17 cellular contexts compared by ENCODE assay signal in the genomic region with DNA sequence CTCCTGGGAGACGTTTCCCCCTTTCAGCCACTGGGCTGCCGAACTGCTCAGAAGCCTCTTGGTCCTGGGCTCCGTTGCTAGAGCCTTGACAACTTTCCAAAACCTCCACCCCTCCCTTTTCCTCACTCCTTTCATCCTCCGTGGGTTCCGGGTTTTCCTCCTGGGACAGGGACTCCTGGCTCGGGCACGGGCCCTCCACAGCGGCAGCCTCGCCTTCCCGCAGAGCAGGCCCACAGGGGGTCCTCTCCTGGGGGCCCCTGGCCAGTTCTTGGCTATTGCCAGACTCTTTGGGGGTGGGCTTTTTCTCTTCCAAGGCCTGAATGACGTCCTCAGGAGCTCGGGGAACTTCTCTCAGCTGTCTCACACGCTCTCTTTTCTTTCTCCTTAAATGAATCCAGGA.
"Had no signal": no experiment of that assay in that cellular context is flagged by ENCODE, and none has a peak within 500 bp of the region (broad histone marks: within the 10 kb centered on the region; RNA-seq: fewer than 3 reads in every experiment).

No MANE protein-coding gene starts in this region.

- DNase-seq: activated CD4-positive, alpha-beta T cell treated with anti-CD3 and anti-CD28 coated beads, Interleukin-2, amount 50 U/mL, for 1 hour; activated CD4-positive, CD25-positive, alpha-beta regulatory T cell; activated gamma-delta T cell; activated naive CD8-positive, alpha-beta T cell treated with anti-CD3 and anti-CD28 coated beads for 36 hours; activated T-cell treated with anti-CD3 and anti-CD28 coated beads, Interleukin-2, amount 50 U/mL, for 4 hours; aorta; cortex of kidney; erythroblast; left cardiac atrium; naive thymus-derived CD4-positive, alpha-beta T cell; posterior cingulate gyrus; stimulated activated CD4-positive, alpha-beta T cell treated with anti-CD3 and anti-CD28 coated beads, Interleukin-1b, Interleukin-23, amount 100 ng/mL, for 48 hours had no signal

- H3K27ac Mint-ChIP-seq: activated naive CD8-positive, alpha-beta T cell treated with anti-CD3 and anti-CD28 coated beads for 36 hours; stimulated activated memory B cell treated with anti-CD40 and anti-IgM and Interleukin-4, amounts not matched to agents 10 μg/mL and 1 μg/mL and 100 μg/mL, for 72 hours; type B pancreatic cell had no signal

- H3K9me3 Mint-ChIP-seq: activated naive CD8-positive, alpha-beta T cell treated with anti-CD3 and anti-CD28 coated beads for 36 hours; activated T-cell treated with anti-CD3 and anti-CD28 coated beads, Interleukin-2, amount 50 U/mL, for 4 hours; naive thymus-derived CD4-positive, alpha-beta T cell; stimulated activated memory B cell treated with anti-CD40 and anti-IgM and Interleukin-4, amounts not matched to agents 10 μg/mL and 1 μg/mL and 100 μg/mL, for 72 hours; type B pancreatic cell had no signal

- H3K4me3 ChIP-seq: lung, right atrium auricular region had no signal

- H3K4me3 Mint-ChIP-seq: activated naive CD8-positive, alpha-beta T cell treated with anti-CD3 and anti-CD28 coated beads for 36 hours; activated T-cell treated with anti-CD3 and anti-CD28 coated beads, Interleukin-2, amount 50 U/mL, for 4 hours; naive thymus-derived CD4-positive, alpha-beta T cell; stimulated activated memory B cell treated with anti-CD40 and anti-IgM and Interleukin-4, amounts not matched to agents 10 μg/mL and 1 μg/mL and 100 μg/mL, for 72 hours; type B pancreatic cell had no signal

- ATAC-seq: activated T-cell treated with anti-CD3 and anti-CD28 coated beads, Interleukin-2, amount 50 U/mL, for 4 hours; naive thymus-derived CD4-positive, alpha-beta T cell; stimulated activated memory B cell treated with anti-CD40 and anti-IgM and Interleukin-4, amounts not matched to agents 10 μg/mL and 1 μg/mL and 100 μg/mL, for 72 hours had no signal

- H3K27me3 ChIP-seq: neutrophil, right atrium auricular region had no signal

- H3K9me3 ChIP-seq: neutrophil, right atrium auricular region had no signal

- H3K27me3 Mint-ChIP-seq: activated naive CD8-positive, alpha-beta T cell treated with anti-CD3 and anti-CD28 coated beads for 36 hours; naive thymus-derived CD4-positive, alpha-beta T cell; stimulated activated memory B cell treated with anti-CD40 and anti-IgM and Interleukin-4, amounts not matched to agents 10 μg/mL and 1 μg/mL and 100 μg/mL, for 72 hours; type B pancreatic cell had no signal

- H3K36me3 Mint-ChIP-seq: activated naive CD8-positive, alpha-beta T cell treated with anti-CD3 and anti-CD28 coated beads for 36 hours had no signal

- H3K27ac ChIP-seq: neutrophil had no signal
